ENCODE assay signal across 1 cellular context in genomic region chr3:104566054-104566453, GRCh38.
TF ChIP-seq lines count a peak whose summit lies in the region.

No MANE protein-coding gene starts in this region.

TF ChIP-seq in SK-N-SH, 30 proteins besides CTCF, POLR2A, EP300 and RAD21 (continued from another document):
- TF ChIP-seq, protein P1, sequence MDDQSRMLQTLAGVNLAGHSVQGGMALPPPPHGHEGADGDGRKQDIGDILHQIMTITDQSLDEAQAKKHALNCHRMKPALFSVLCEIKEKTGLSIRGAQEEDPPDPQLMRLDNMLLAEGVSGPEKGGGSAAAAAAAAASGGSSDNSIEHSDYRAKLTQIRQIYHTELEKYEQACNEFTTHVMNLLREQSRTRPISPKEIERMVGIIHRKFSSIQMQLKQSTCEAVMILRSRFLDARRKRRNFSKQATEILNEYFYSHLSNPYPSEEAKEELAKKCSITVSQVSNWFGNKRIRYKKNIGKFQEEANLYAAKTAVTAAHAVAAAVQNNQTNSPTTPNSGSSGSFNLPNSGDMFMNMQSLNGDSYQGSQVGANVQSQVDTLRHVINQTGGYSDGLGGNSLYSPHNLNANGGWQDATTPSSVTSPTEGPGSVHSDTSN (IDR thresholded peaks at IDR 0.05): no peak
